ENCODE assay signal across 15 cellular contexts in the genomic region with DNA sequence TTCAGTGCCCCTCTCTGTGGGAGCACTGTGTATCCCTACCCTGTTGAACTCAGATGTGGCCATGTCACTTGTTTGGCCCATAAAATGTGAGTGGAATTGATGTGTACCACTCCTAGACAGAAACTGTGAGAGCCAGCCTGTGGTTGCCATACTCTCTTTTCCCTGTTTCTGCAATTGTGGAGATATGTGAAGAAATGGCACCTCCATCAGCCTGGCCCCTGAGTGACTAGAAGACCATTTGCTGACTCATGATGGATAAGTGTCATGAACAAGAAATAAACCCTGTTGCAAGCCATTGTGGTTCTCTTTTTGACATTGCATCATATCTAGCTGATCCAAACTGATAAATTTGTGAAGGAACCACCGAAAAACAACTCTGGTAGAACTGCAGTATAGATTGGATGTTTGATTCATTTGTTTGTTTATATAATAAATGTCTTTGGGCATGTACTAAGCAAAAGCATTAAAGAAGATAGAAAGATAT.
DNase-seq lines count a peak whose midpoint lies in the region; ATAC-seq and TF ChIP-seq lines count a peak whose summit lies in the region.
"Had no signal": no experiment of that assay in that cellular context is flagged by ENCODE, and none has a peak within 500 bp of the region (broad histone marks: within the 10 kb centered on the region; RNA-seq: fewer than 3 reads in every experiment).

No MANE protein-coding gene starts in this region.

- peak overlapping the region in 1 of 2 donors; percentile 51 for H3K4me3 Mint-ChIP-seq in activated T-cell treated with anti-CD3 and anti-CD28 coated beads, Interleukin-2, amount 50 U/mL, for 72 hours
- H3K4me3 Mint-ChIP-seq in dendritic cell treated with granulocyte-macrophage colony-stimulating factor and Interleukin-4, amounts not matched to agents 40 ng/mL and 50 ng/mL, for 4 days: no peak overlapping the region
- no peak overlapping the region for H3K4me3 Mint-ChIP-seq in activated naive CD4-positive, alpha-beta T cell treated with anti-CD3 and anti-CD28 coated beads for 36 hours
- H3K4me3 Mint-ChIP-seq: activated naive CD4-positive, alpha-beta T cell treated with anti-CD3 and anti-CD28 coated beads, Interleukin-2, amount 10 ng/mL, durations not matched to agents 7 days and 5 days; nephron had no signal

- H3K9me3 ChIP-seq in upper lobe of left lung: no peaks in the 10 kb centered on the region

- CTCF ChIA-PET in activated naive CD4-positive, alpha-beta T cell treated with anti-CD3 and anti-CD28 coated beads for 36 hours (lab: Charles Lee): interaction anchor here (1.3 kb wide), 1 partner anchor 221 kb away, joined by 3 read pairs; no protein-coding TSS in a partner anchor

- 64 to 72% methylated on average over 1 of the region's 1 CpG for WGBS in upper lobe of left lung, 2 donors

- TF ChIP-seq CTCF in upper lobe of left lung (IDR thresholded peaks at IDR 0.05): no peak

- no peaks in the 10 kb centered on the region for H3K4me1 ChIP-seq in upper lobe of left lung
- H3K4me1 ChIP-seq: foreskin keratinocyte had no signal

- no peaks in the 10 kb centered on the region for H3K9me3 Mint-ChIP-seq in activated T-cell treated with anti-CD3 and anti-CD28 coated beads, Interleukin-2, amount 50 U/mL, for 72 hours
- no peaks in the 10 kb centered on the region for H3K9me3 Mint-ChIP-seq in dendritic cell treated with granulocyte-macrophage colony-stimulating factor and Interleukin-4, amounts not matched to agents 40 ng/mL and 50 ng/mL, for 4 days
- H3K9me3 Mint-ChIP-seq in activated naive CD4-positive, alpha-beta T cell treated with anti-CD3 and anti-CD28 coated beads for 36 hours: no peaks in the 10 kb centered on the region
- H3K9me3 Mint-ChIP-seq: activated naive CD4-positive, alpha-beta T cell treated with anti-CD3 and anti-CD28 coated beads, Interleukin-2, amount 10 ng/mL, durations not matched to agents 7 days and 5 days; nephron had no signal

- no peak for TF ChIP-seq POLR2A in upper lobe of left lung (IDR thresholded peaks at IDR 0.05)

- H3K27ac Mint-ChIP-seq in activated T-cell treated with anti-CD3 and anti-CD28 coated beads, Interleukin-2, amount 50 U/mL, for 72 hours: no peak overlapping the region
- peak overlapping the region; percentile 46 for H3K27ac Mint-ChIP-seq in dendritic cell treated with granulocyte-macrophage colony-stimulating factor and Interleukin-4, amounts not matched to agents 40 ng/mL and 50 ng/mL, for 4 days
- no peak overlapping the region for H3K27ac Mint-ChIP-seq in activated naive CD4-positive, alpha-beta T cell treated with anti-CD3 and anti-CD28 coated beads for 36 hours
- H3K27ac Mint-ChIP-seq: activated naive CD4-positive, alpha-beta T cell treated with anti-CD3 and anti-CD28 coated beads, Interleukin-2, amount 10 ng/mL, durations not matched to agents 7 days and 5 days; nephron had no signal

- peak; percentile 69 to 81 for ATAC-seq in activated T-cell treated with anti-CD3 and anti-CD28 coated beads, Interleukin-2, amount 50 U/mL, for 72 hours (replicated peaks in 1 of 2)
- ATAC-seq in upper lobe of left lung (ENCODE audit: low FRiP score in 2 of 2) (peak; percentile 65 to 68), HG02610 (IDR thresholded peaks at IDR 0.05; ENCODE audit: unreplicated experiment) (no peak)
- ATAC-seq: foreskin keratinocyte had no signal

- no peaks in the 10 kb centered on the region for H3K36me3 ChIP-seq in upper lobe of left lung

- peaks cover 29% of the 10 kb centered on the region for H3K4me1 Mint-ChIP-seq in activated T-cell treated with anti-CD3 and anti-CD28 coated beads, Interleukin-2, amount 50 U/mL, for 72 hours (ENCODE audit: low read depth)
- peaks cover 29% of the 10 kb centered on the region for H3K4me1 Mint-ChIP-seq in dendritic cell treated with granulocyte-macrophage colony-stimulating factor and Interleukin-4, amounts not matched to agents 40 ng/mL and 50 ng/mL, for 4 days (ENCODE audit: low read depth)
- H3K4me1 Mint-ChIP-seq in activated naive CD4-positive, alpha-beta T cell treated with anti-CD3 and anti-CD28 coated beads for 36 hours (ENCODE audit: low read depth): peaks cover 9% of the 10 kb centered on the region
- H3K4me1 Mint-ChIP-seq: nephron had no signal

- peak overlapping the region in 1 of 4 donors; percentile 56 for H3K27ac ChIP-seq in upper lobe of left lung
- H3K27ac ChIP-seq: foreskin keratinocyte, VCaP had no signal

- DNase-seq in activated T-cell treated with anti-CD3 and anti-CD28 coated beads, Interleukin-2, amount 50 U/mL, for 72 hours: peak in 1 of 2 donors; percentile 24
- DNase-seq in activated T-cell treated with anti-CD3 and anti-CD28 coated beads for 4 hours (no peak), RPMI7951 (ENCODE audit: low read depth) (peak; percentile 29), upper lobe of left lung (peak in 1 of 2 donors; percentile 63), RPMI8226 (no peak)
- no peak for DNase-seq in activated naive CD4-positive, alpha-beta T cell treated with anti-CD3 and anti-CD28 coated beads for 36 hours
- DNase-seq: activated naive CD4-positive, alpha-beta T cell treated with anti-CD3 and anti-CD28 coated beads, Interleukin-2, amount 10 ng/mL, durations not matched to agents 7 days and 5 days; effector CD4-positive, alpha-beta T cell; foreskin keratinocyte; NCI-H82; retina had no signal

- H3K4me3 ChIP-seq in upper lobe of left lung: no peak overlapping the region

- H3K36me3 Mint-ChIP-seq in activated T-cell treated with anti-CD3 and anti-CD28 coated beads, Interleukin-2, amount 50 U/mL, for 72 hours (ENCODE audit: insufficient read depth in 2 of 2): peaks cover 0 to 2% of the 10 kb centered on the region in 2 donors
- no peaks in the 10 kb centered on the region for H3K36me3 Mint-ChIP-seq in dendritic cell treated with granulocyte-macrophage colony-stimulating factor and Interleukin-4, amounts not matched to agents 40 ng/mL and 50 ng/mL, for 4 days (ENCODE audit: low read depth)
- H3K36me3 Mint-ChIP-seq in activated naive CD4-positive, alpha-beta T cell treated with anti-CD3 and anti-CD28 coated beads for 36 hours (ENCODE audit: low read depth): no peaks in the 10 kb centered on the region
- H3K36me3 Mint-ChIP-seq: activated naive CD4-positive, alpha-beta T cell treated with anti-CD3 and anti-CD28 coated beads, Interleukin-2, amount 10 ng/mL, durations not matched to agents 7 days and 5 days had no signal

- no peaks in the 10 kb centered on the region for H3K27me3 ChIP-seq in upper lobe of left lung
- H3K27me3 ChIP-seq: foreskin keratinocyte had no signal

- no peaks in the 10 kb centered on the region for H3K27me3 Mint-ChIP-seq in activated T-cell treated with anti-CD3 and anti-CD28 coated beads, Interleukin-2, amount 50 U/mL, for 72 hours (ENCODE audit: low read depth)
- no peaks in the 10 kb centered on the region for H3K27me3 Mint-ChIP-seq in dendritic cell treated with granulocyte-macrophage colony-stimulating factor and Interleukin-4, amounts not matched to agents 40 ng/mL and 50 ng/mL, for 4 days
- no peaks in the 10 kb centered on the region for H3K27me3 Mint-ChIP-seq in activated naive CD4-positive, alpha-beta T cell treated with anti-CD3 and anti-CD28 coated beads for 36 hours (ENCODE audit: low read depth)
- H3K27me3 Mint-ChIP-seq: activated naive CD4-positive, alpha-beta T cell treated with anti-CD3 and anti-CD28 coated beads, Interleukin-2, amount 10 ng/mL, durations not matched to agents 7 days and 5 days had no signal

- intact Hi-C loops in dendritic cell treated with granulocyte-macrophage colony-stimulating factor and Interleukin-4, amounts not matched to agents 40 ng/mL and 50 ng/mL, for 4 days (cut with micrococcal nuclease): no loop called here
- intact Hi-C loops in activated naive CD4-positive, alpha-beta T cell treated with anti-CD3 and anti-CD28 coated beads for 36 hours (cut with micrococcal nuclease): no loop called here

- peak in 1 of 4 donors; percentile 37 for TF ChIP-seq EP300 in upper lobe of left lung (IDR thresholded peaks at IDR 0.05)
